11 cellular contexts compared by ENCODE assay signal in genomic region chr14:103404032-103404918, GRCh38. TPM values are rescaled to one million over a fixed set of nuclear protein-coding genes. Genes with fewer than 3 reads are reported as not detected.
DNase-seq lines count a peak whose midpoint lies in the region; ATAC-seq, FAIRE-seq and TF ChIP-seq lines count a peak whose summit lies in the region.
"Had no signal": no experiment of that assay in that cellular context is flagged by ENCODE, and none has a peak within 500 bp of the region (broad histone marks: within the 10 kb centered on the region; RNA-seq: fewer than 3 reads in every experiment).

No MANE protein-coding gene starts in this region.

- H3K4me1 Mint-ChIP-seq in astrocyte (ENCODE audit: low read depth, unreplicated experiment), result peaks cover 48% of the 10 kb centered on the region

- H3K4me3 Mint-ChIP-seq in astrocyte (ENCODE audit: unreplicated experiment), result no peak overlapping the region
- H3K4me3 Mint-ChIP-seq: neural crest cell had no signal

- H3K4me3 ChIP-seq in astrocyte (ENCODE audit: insufficient read depth, low read depth, low read length) (no peak overlapping the region), left lung (no peak overlapping the region), upper lobe of right lung (peak overlapping the region; percentile 11)

- peak; percentile 60 for ATAC-seq in Right ventricle myocardium inferior
- peak; percentile 75 for ATAC-seq in left lung
- ATAC-seq in upper lobe of right lung, result peak; percentile 86
- ATAC-seq: foreskin keratinocyte had no signal

- H3K27ac ChIP-seq in astrocyte (ENCODE audit: low read depth, low read length), result no peak overlapping the region
- peak overlapping the region; percentile 74 to 84 for H3K27ac ChIP-seq in left lung
- peak overlapping the region; percentile 74 for H3K27ac ChIP-seq in upper lobe of right lung
- H3K27ac ChIP-seq: foreskin keratinocyte had no signal

- no peak for FAIRE-seq in astrocyte (lab: Jason Lieb, UNC)

- H4K20me1 ChIP-seq in astrocyte (ENCODE audit: insufficient read depth, low read length), result peaks cover 79% of the 10 kb centered on the region

- peaks cover 10% of the 10 kb centered on the region for H3K36me3 Mint-ChIP-seq in astrocyte (ENCODE audit: low read depth, unreplicated experiment)

- peak overlapping the region; percentile 63 for H3K27ac Mint-ChIP-seq in astrocyte (ENCODE audit: unreplicated experiment)

- peaks cover 92% of the 10 kb centered on the region for H3K79me2 ChIP-seq in astrocyte (ENCODE audit: insufficient read depth, low read length)

- peak overlapping the region; percentile 37 for H3K4me2 ChIP-seq in astrocyte (ENCODE audit: low read length)

- TF ChIP-seq CTCF in astrocyte (IDR thresholded peaks at IDR 0.05; ENCODE audit: insufficient read depth, low read depth, low read length), result no peak
- no peak for TF ChIP-seq CTCF in left lung (IDR thresholded peaks at IDR 0.05)
- no peak for TF ChIP-seq CTCF in upper lobe of right lung (IDR thresholded peaks at IDR 0.05)

- intact Hi-C loops in Right ventricle myocardium inferior (cut with DNase I) (no loop called here), cardiac septum (cut with DNase I) (no loop called here), left lung (cut with DNase I) (no loop called here), upper lobe of right lung (cut with DNase I) (no loop called here)

- H3K9ac ChIP-seq in astrocyte (ENCODE audit: low read length), result no peak overlapping the region

- H3K9me3 ChIP-seq in astrocyte (ENCODE audit: insufficient read depth, low read depth, low read length), result no peaks in the 10 kb centered on the region
- no peaks in the 10 kb centered on the region for H3K9me3 ChIP-seq in left lung
- no peaks in the 10 kb centered on the region for H3K9me3 ChIP-seq in upper lobe of right lung

- no peak overlapping the region for H2AFZ ChIP-seq in astrocyte (ENCODE audit: low read depth, low read length)

- H3K4me1 ChIP-seq in astrocyte (ENCODE audit: insufficient read depth, low read length), result peaks cover 30% of the 10 kb centered on the region
- peaks cover 45 to 91% of the 10 kb centered on the region in 2 donors for H3K4me1 ChIP-seq in left lung
- peaks cover 86% of the 10 kb centered on the region for H3K4me1 ChIP-seq in upper lobe of right lung

- no peaks in the 10 kb centered on the region for H3K27me3 Mint-ChIP-seq in astrocyte (ENCODE audit: low read depth, unreplicated experiment)

- no peaks in the 10 kb centered on the region for H3K27me3 ChIP-seq in astrocyte (ENCODE audit: insufficient read depth, low read length)
- no peaks in the 10 kb centered on the region for H3K27me3 ChIP-seq in left lung
- no peaks in the 10 kb centered on the region for H3K27me3 ChIP-seq in upper lobe of right lung
- H3K27me3 ChIP-seq: foreskin keratinocyte had no signal

- DNase-seq in Right ventricle myocardium inferior (ENCODE audit: missing footprints) (no peak), cardiac septum (ENCODE audit: low spot score) (no peak), astrocyte (ENCODE audit: low read depth) (no peak), left lung (no peak), upper lobe of right lung (no peak), cerebellar nuclear complex (lab: John Stamatoyannopoulos, UW) (no peak), Kasumi-1 (lab: John Stamatoyannopoulos, UW) (no peak), T-helper 9 cell (no peak)
- DNase-seq: foreskin keratinocyte, OCI-M1 had no signal

- no peaks in the 10 kb centered on the region for H3K9me3 Mint-ChIP-seq in astrocyte (ENCODE audit: unreplicated experiment)
- H3K9me3 Mint-ChIP-seq: neural crest cell had no signal

- H3K36me3 ChIP-seq in astrocyte (ENCODE audit: insufficient read depth, low read length) (peaks cover 4% of the 10 kb centered on the region), left lung (peaks cover 0 to 32% of the 10 kb centered on the region in 2 donors), upper lobe of right lung (peaks cover 30% of the 10 kb centered on the region)

RNA-seq across cellular contexts. Expression of gene MARK3, which starts 19.1 kb away (rescaled TPM):
- total RNA-seq in Right ventricle myocardium inferior (123 TPM), cardiac septum (69.4 TPM), astrocyte (111 and 124 TPM in 2 replicates), left lung (10 to 100 TPM; 78.8 to 92.9 TPM), upper lobe of right lung (105 TPM)
